14 cellular contexts compared by ENCODE assay signal in genomic region chr16:27921134-27921533, GRCh38.
A peak's percentile ranks its signal among the peaks of the same experiment; 100 is the strongest.
DNase-seq lines count a peak whose midpoint lies in the region; ATAC-seq, FAIRE-seq and TF ChIP-seq lines count a peak whose summit lies in the region.
"Had no signal": no experiment of that assay in that cellular context is flagged by ENCODE, and none has a peak within 500 bp of the region (broad histone marks: within the 10 kb centered on the region; RNA-seq: fewer than 3 reads in every experiment).

No MANE protein-coding gene starts in this region.

- H2BK120ac ChIP-seq in H1 (replicated peaks; ENCODE audit: low read depth, low read length), result no peak overlapping the region

- no peak overlapping the region for H3K56ac ChIP-seq in H1 (replicated peaks; ENCODE audit: insufficient read length, low read depth, low read length)

- CTCF ChIA-PET in HEK293 (lab: Yijun Ruan, JAX) (interaction anchor here (0.9 kb wide), 1 partner anchor 63 kb away, joined by 3 read pairs; no protein-coding TSS in a partner anchor), H1 (lab: Charles Lee; ENCODE audit: partially characterized antibody) (interaction anchor here (0.7 to 1.5 kb wide), 9 partner anchors 10 to 141 kb away, joined by 3 to 5 read pairs (median 3); no protein-coding TSS in a partner anchor)

- H3K9me3 Mint-ChIP-seq in GM23338, result peaks cover 3% of the 10 kb centered on the region; the same call in 1 of the 3 replicates
- H3K9me3 Mint-ChIP-seq: H9, HFFc6 had no signal

- TF ChIP-seq RAD21 in H1 (IDR thresholded peaks at IDR 0.05 in 1 of 2, conservative IDR thresholded peaks at IDR 0.05 in 1 of 2; ENCODE audit: low read depth in 2 of 2, low read length in 2 of 2), result no peak

- DNase-seq in GM23338 (ENCODE audit: low spot score) (peak; percentile 26), H1 (ENCODE audit: low read depth in 1 of 2, low spot score in 2 of 2) (no peak), posterior vena cava (ENCODE audit: low spot score) (peak; percentile 6), NCI-H1694 treated with DMSO at 0.1 percent for 48 hours (lab: John Stamatoyannopoulos, UW) (no peak), glomerular visceral epithelial cell (ENCODE audit: extremely low spot score) (no peak), ecto neural progenitor cell (ENCODE audit: low spot score) (no peak)
- DNase-seq: CD8-positive, alpha-beta memory T cell had no signal

- FAIRE-seq in H1 (lab: Jason Lieb, UNC), result no peak
- FAIRE-seq: K562 had no signal

- H4K20me1 ChIP-seq in GM23338 (replicated peaks; ENCODE audit: insufficient read depth) (no peaks in the 10 kb centered on the region; the same call in 1 of the 2 replicates), H1 (replicated peaks in 1 of 2; ENCODE audit: control insufficient read depth in 1 of 2, insufficient read depth in 2 of 2, low read length in 2 of 2) (no peaks in the 10 kb centered on the region)

- TF ChIP-seq POLR2A in H1 (IDR thresholded peaks at IDR 0.05; ENCODE audit: control extremely low read depth in 1 of 2, low read depth in 2 of 2, low read length in 2 of 2), result no peak

- H3K36me3 ChIP-seq in GM23338 (ENCODE audit: insufficient read depth), result no peaks in the 10 kb centered on the region
- H3K36me3 ChIP-seq in HEK293 (ENCODE audit: control insufficient read depth in 2 of 2, insufficient read depth in 1 of 2, low read length in 2 of 2), result no peaks in the 10 kb centered on the region
- no peaks in the 10 kb centered on the region for H3K36me3 ChIP-seq in H1 (ENCODE audit: control insufficient read depth in 2 of 4, insufficient read depth in 4 of 4, low read length in 3 of 4)

- no peaks in the 10 kb centered on the region for H3K27me3 ChIP-seq in GM23338 (ENCODE audit: insufficient read depth)
- H3K27me3 ChIP-seq in H1 (replicated peaks in 1 of 4; ENCODE audit: control insufficient read depth in 3 of 4, extremely low read depth in 1 of 4, insufficient read depth in 3 of 4, low read length in 3 of 4), result no peaks in the 10 kb centered on the region; a peak in 1 of 7 replicates

- H2BK20ac ChIP-seq in H1 (ENCODE audit: low read length), result no peak overlapping the region

- H3K14ac ChIP-seq in H1 (ENCODE audit: insufficient read length), result no peak overlapping the region

- peaks cover 8% of the 10 kb centered on the region for H3K4me1 Mint-ChIP-seq in GM23338
- H3K4me1 Mint-ChIP-seq: CD8-positive, alpha-beta memory T cell had no signal

- H3K79me1 ChIP-seq in H1 (ENCODE audit: low read depth, low read length), result no peaks in the 10 kb centered on the region

- H2AK5ac ChIP-seq in H1 (ENCODE audit: low read depth, low read length), result no peak overlapping the region

- peaks cover 1% of the 10 kb centered on the region for H3K27me3 Mint-ChIP-seq in GM23338 (ENCODE audit: insufficient read depth, low read depth, poor library complexity)

- H3K4me3 ChIP-seq in GM23338, result no peak overlapping the region
- H3K4me3 ChIP-seq in HEK293 (ENCODE audit: low read depth, low read length), result no peak overlapping the region
- no peak overlapping the region for H3K4me3 ChIP-seq in H1 (ENCODE audit: extremely low read depth in 1 of 4, insufficient read depth in 2 of 4, low read depth in 3 of 4, low read length in 4 of 4)
- H3K4me3 ChIP-seq: GM23248, K562 had no signal

- H3K9ac ChIP-seq in H1 (replicated peaks in 1 of 4; ENCODE audit: extremely low read depth in 1 of 4, low read depth in 3 of 4, low read length in 3 of 4), result no peak overlapping the region
- H3K9ac ChIP-seq: GM23248 had no signal

- no peak for TF ChIP-seq EP300 in H1 (IDR thresholded peaks at IDR 0.05; ENCODE audit: borderline replicate concordance in 1 of 2, low read depth in 2 of 2, low read length in 2 of 2)

- H4K5ac ChIP-seq in H1 (ENCODE audit: insufficient read length, low read depth, low read length), result no peak overlapping the region

- no peak overlapping the region for H4K91ac ChIP-seq in H1 (replicated peaks; ENCODE audit: insufficient read length, low read length)

- H3K4me1 ChIP-seq in GM23338 (ENCODE audit: insufficient read depth) (no peaks in the 10 kb centered on the region), HEK293 (ENCODE audit: control insufficient read depth, insufficient read depth, low read length) (no peaks in the 10 kb centered on the region), H1 (replicated peaks in 1 of 4; ENCODE audit: control insufficient read depth in 3 of 4, insufficient read depth in 4 of 4, low read length in 3 of 4) (peaks cover 0 to 4% (median 2%) of the 10 kb centered on the region in 4 experiments; a peak in 4 of 7 replicates)
- H3K4me1 ChIP-seq: Caco-2 had no signal

- H3K23ac ChIP-seq in H1 (ENCODE audit: insufficient read length), result no peak overlapping the region

- H3F3A ChIP-seq in GM23338 (replicated peaks; ENCODE audit: low read depth), result no peaks in the 10 kb centered on the region

- H2BK15ac ChIP-seq in H1 (ENCODE audit: low read length), result no peak overlapping the region

- no peak overlapping the region; the same call in 1 of the 2 replicates for H3K27ac Mint-ChIP-seq in GM23338
- H3K27ac Mint-ChIP-seq: CD8-positive, alpha-beta memory T cell; H9; HFFc6 had no signal

- WGBS in H1 (ENCODE audit: extremely low coverage in 1 of 2, insufficient coverage in 1 of 2, insufficient read length in 1 of 2, insufficient replicate concordance in 2 of 2, low coverage in 1 of 2, low lambda C conversion rate in 2 of 2, missing lambda C conversion rate in 1 of 2), 2 experiments, result 84% methylated on average over 4 of the region's 4 CpGs; no CpG with 5 or more reads in 1 of the 2 experiments

- no peaks in the 10 kb centered on the region; the same call in 1 of the 2 replicates for H3K23me2 ChIP-seq in H1 (ENCODE audit: low read depth, low read length)

- POLR2A ChIA-PET in HEK293 (lab: Yijun Ruan, JAX) (no interaction called here), H1 (lab: Charles Lee; ENCODE audit: partially characterized antibody) (no interaction called here)

- TF ChIP-seq CTCF in GM23338 (conservative IDR thresholded peaks at IDR 0.05; ENCODE audit: low read depth in 2 of 2), result no peak
- no peak for TF ChIP-seq CTCF in HEK293 (tag by site-specific recombination; IDR thresholded peaks at IDR 0.05)
- TF ChIP-seq CTCF in H1 (IDR thresholded peaks at IDR 0.05; ENCODE audit: control extremely low read depth in 1 of 3, insufficient read depth in 1 of 3, low read depth in 1 of 3, low read length in 3 of 3), result no peak

- H3K4me2 ChIP-seq in GM23338 (no peak overlapping the region), H1 (ENCODE audit: insufficient read depth in 1 of 2, low read depth in 2 of 2, low read length in 2 of 2) (no peak overlapping the region)

- H3K36me3 Mint-ChIP-seq in GM23338 (ENCODE audit: low read depth), result no peaks in the 10 kb centered on the region
- H3K36me3 Mint-ChIP-seq: CD8-positive, alpha-beta memory T cell had no signal

- peak; percentile 60 for ATAC-seq in GM23338

- no peak overlapping the region for H2BK5ac ChIP-seq in H1 (ENCODE audit: low read depth, low read length)

- H3K79me2 ChIP-seq in GM23338 (replicated peaks; ENCODE audit: insufficient read depth), result no peaks in the 10 kb centered on the region
- no peaks in the 10 kb centered on the region for H3K79me2 ChIP-seq in H1 (ENCODE audit: control insufficient read depth in 1 of 2, insufficient read depth in 2 of 2, low read length in 2 of 2)

- no peak overlapping the region for H2AFZ ChIP-seq in GM23338
- H2AFZ ChIP-seq in H1 (ENCODE audit: low read length), result no peak overlapping the region
- H2AFZ ChIP-seq: GM23248 had no signal

- H3K4me3 Mint-ChIP-seq in GM23338, result no peak overlapping the region
- H3K4me3 Mint-ChIP-seq: CD8-positive, alpha-beta memory T cell; HFFc6 had no signal

- H2BK12ac ChIP-seq in H1 (ENCODE audit: low read depth, low read length), result no peak overlapping the region

- no peak overlapping the region for H3K18ac ChIP-seq in H1 (ENCODE audit: extremely low read depth, low read length)

- H3K27ac ChIP-seq in GM23338 (ENCODE audit: low read depth), result no peak overlapping the region
- H3K27ac ChIP-seq in HEK293 (ENCODE audit: extremely low read depth, low read depth, low read length), result no peak overlapping the region
- H3K27ac ChIP-seq in H1 (ENCODE audit: low read depth, low read length), result no peak overlapping the region
- H3K27ac ChIP-seq: GM23248, HL-60 had no signal

- H4K8ac ChIP-seq in H1 (ENCODE audit: extremely low read depth, insufficient read depth, low read length), result no peak overlapping the region

- H3K4ac ChIP-seq in H1 (replicated peaks; ENCODE audit: insufficient read length, low read depth, low read length), result no peak overlapping the region

- peaks cover 7% of the 10 kb centered on the region; the same call in 1 of the 2 replicates for H3K9me2 ChIP-seq in GM23338 (ENCODE audit: insufficient read depth)

- intact Hi-C loops in posterior vena cava (cut with DNase I), result no loop called here

- no peaks in the 10 kb centered on the region for H3K9me3 ChIP-seq in HEK293 (ENCODE audit: control insufficient read depth, insufficient read depth, low read depth, low read length)
- H3K9me3 ChIP-seq in H1 (ENCODE audit: insufficient read depth in 2 of 2, low read depth in 1 of 2, low read length in 1 of 2), result no peaks in the 10 kb centered on the region
- H3K9me3 ChIP-seq: Caco-2 had no signal

TF ChIP-seq in HEK293, 187 proteins besides CTCF, POLR2A, EP300 and RAD21 (continues in another document):
- TF ChIP-seq ZNF488 (tag by site-specific recombination; IDR thresholded peaks at IDR 0.05), result no peak

TF ChIP-seq in H1, 55 proteins besides CTCF, POLR2A, EP300 and RAD21:
- TF ChIP-seq SRF (IDR thresholded peaks at IDR 0.05; ENCODE audit: low read depth, low read length), result no peak
- TF ChIP-seq TBP (IDR thresholded peaks at IDR 0.05; ENCODE audit: low read depth, low read length), result peak; percentile 15; the same call in 1 of the 2 replicates

Comparison
In these comparisons a context has a peak if more than half of its experiments do, and no peak if none do; other contexts are left out.
1. DNase-seq: peak in GM23338 (single experiment) and posterior vena cava (single experiment); none in H1 (0 of 2), NCI-H1694 treated with DMSO at 0.1 percent for 48 hours (single experiment), glomerular visceral epithelial cell (single experiment) and ecto neural progenitor cell (single experiment).